8 cellular contexts compared by ENCODE assay signal in the genomic region with DNA sequence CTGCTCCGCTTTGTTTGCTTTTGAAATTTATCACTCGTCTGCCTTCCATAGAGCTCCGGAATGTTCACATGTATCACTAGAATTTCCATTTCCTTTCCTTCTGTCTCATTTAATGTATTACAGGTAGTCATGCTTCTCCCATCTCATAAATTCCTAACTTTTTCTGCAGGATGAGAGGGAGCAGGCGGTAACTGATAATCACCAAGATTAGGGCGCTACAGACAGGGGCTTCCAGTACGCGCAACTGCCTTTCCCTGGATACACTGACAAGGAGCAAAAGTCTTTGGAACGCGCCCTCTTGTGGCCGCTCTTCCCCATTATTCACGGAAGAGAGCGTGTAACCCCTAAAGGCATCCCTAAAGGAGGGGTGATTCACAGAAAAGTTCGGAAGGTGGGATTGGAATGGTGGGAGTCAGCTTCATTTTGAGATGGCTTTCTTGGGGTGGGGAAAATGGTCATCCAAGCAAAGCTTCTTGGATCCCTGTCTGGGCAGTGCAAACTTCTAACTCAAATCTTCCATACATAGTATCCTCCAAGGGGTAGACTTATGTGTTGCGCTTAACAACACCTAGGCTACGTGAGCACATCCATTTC. TPM values are rescaled to one million over a fixed set of nuclear protein-coding genes. Genes with fewer than 3 reads are reported as not detected.
A peak's percentile ranks its signal among the peaks of the same experiment; 100 is the strongest.
DNase-seq lines count a peak whose midpoint lies in the region; ATAC-seq and TF ChIP-seq lines count a peak whose summit lies in the region.

No MANE protein-coding gene starts in this region.

- peak; percentile 51 for TF ChIP-seq CTCF in KMS-11 (conservative IDR thresholded peaks at IDR 0.05; ENCODE audit: low read depth, low read length)
- peak; percentile 65 for TF ChIP-seq CTCF in foreskin fibroblast (IDR thresholded peaks at IDR 0.05; ENCODE audit: low read depth, low read length)
- TF ChIP-seq CTCF in neural crest cell (conservative IDR thresholded peaks at IDR 0.05): peak; percentile 89

- H3K27me3 Mint-ChIP-seq in activated naive CD4-positive, alpha-beta T cell treated with anti-CD3 and anti-CD28 coated beads, Interleukin-2, amount 10 ng/mL, durations not matched to agents 7 days and 5 days: peaks cover 39% of the 10 kb centered on the region
- peaks cover 49% of the 10 kb centered on the region for H3K27me3 Mint-ChIP-seq in neural crest cell (ENCODE audit: low read depth)

- H3K27me3 ChIP-seq in KMS-11 (ENCODE audit: insufficient read depth, low read depth): no peaks in the 10 kb centered on the region

- CTCF ChIA-PET in activated naive CD4-positive, alpha-beta T cell treated with anti-CD3 and anti-CD28 coated beads, Interleukin-2, amount 10 ng/mL, durations not matched to agents 7 days and 5 days (lab: Charles Lee): interaction anchor here (0.6 to 3.6 kb wide), 4 partner anchors 9 to 1464 kb away, joined by 3 to 19 read pairs (median 4); no protein-coding TSS in a partner anchor

- H3K4me3 ChIP-seq in KMS-11 (IDR thresholded peaks at IDR 0.05; ENCODE audit: insufficient read depth, low read depth, low read length) (no peak overlapping the region), foreskin fibroblast (ENCODE audit: low read depth in 1 of 2, low read length in 2 of 2) (peak overlapping the region; percentile 63 to 72)

- no peaks in the 10 kb centered on the region for H3K4me1 Mint-ChIP-seq in activated naive CD4-positive, alpha-beta T cell treated with anti-CD3 and anti-CD28 coated beads, Interleukin-2, amount 10 ng/mL, durations not matched to agents 7 days and 5 days
- peaks cover 18% of the 10 kb centered on the region for H3K4me1 Mint-ChIP-seq in neural crest cell

- no peak overlapping the region for H3K27ac Mint-ChIP-seq in activated naive CD4-positive, alpha-beta T cell treated with anti-CD3 and anti-CD28 coated beads, Interleukin-2, amount 10 ng/mL, durations not matched to agents 7 days and 5 days
- no peak overlapping the region for H3K27ac Mint-ChIP-seq in neural crest cell (ENCODE audit: unreplicated experiment)

- no peaks in the 10 kb centered on the region for H4K20me1 ChIP-seq in KMS-11 (ENCODE audit: insufficient read depth)

- no peak for ATAC-seq in HG03432 (IDR thresholded peaks at IDR 0.05; ENCODE audit: unreplicated experiment)
- ATAC-seq in HG03175 (IDR thresholded peaks at IDR 0.05; ENCODE audit: unreplicated experiment): no peak

- H3K4me1 ChIP-seq in KMS-11 (ENCODE audit: low read depth, poor library complexity, severe bottlenecking): no peaks in the 10 kb centered on the region

- H3K36me3 Mint-ChIP-seq in activated naive CD4-positive, alpha-beta T cell treated with anti-CD3 and anti-CD28 coated beads, Interleukin-2, amount 10 ng/mL, durations not matched to agents 7 days and 5 days: no peaks in the 10 kb centered on the region
- H3K36me3 Mint-ChIP-seq in neural crest cell (ENCODE audit: low read depth): no peaks in the 10 kb centered on the region

- H3K27ac ChIP-seq in KMS-11: no peak overlapping the region

- DNase-seq in activated naive CD4-positive, alpha-beta T cell treated with anti-CD3 and anti-CD28 coated beads, Interleukin-2, amount 10 ng/mL, durations not matched to agents 7 days and 5 days: peak; percentile 40
- no peak for DNase-seq in activated naive CD4-positive, alpha-beta T cell treated with anti-CD3 and anti-CD28 coated beads, Interleukin-2, amount 50 U/mL, for 16 hours
- DNase-seq in UCSD-AML1 (lab: John Stamatoyannopoulos, UW; ENCODE audit: unreplicated experiment) (peak; percentile 16), foreskin fibroblast (peak; percentile 73 to 91), neural crest cell (ENCODE audit: low read depth, low spot score) (peak; percentile 67)

- no peak overlapping the region for H2AFZ ChIP-seq in KMS-11 (ENCODE audit: low read depth)

- H3K9ac ChIP-seq in KMS-11: no peak overlapping the region

- H3K79me2 ChIP-seq in KMS-11 (ENCODE audit: insufficient read depth, low read depth): no peaks in the 10 kb centered on the region

- no peak overlapping the region for H3K4me2 ChIP-seq in KMS-11

- H3K4me3 Mint-ChIP-seq in activated naive CD4-positive, alpha-beta T cell treated with anti-CD3 and anti-CD28 coated beads, Interleukin-2, amount 10 ng/mL, durations not matched to agents 7 days and 5 days: no peak overlapping the region
- H3K4me3 Mint-ChIP-seq in neural crest cell: no peak overlapping the region

- no peaks in the 10 kb centered on the region for H3K36me3 ChIP-seq in KMS-11 (ENCODE audit: insufficient read depth)

- no peaks in the 10 kb centered on the region for H3K9me3 Mint-ChIP-seq in activated naive CD4-positive, alpha-beta T cell treated with anti-CD3 and anti-CD28 coated beads, Interleukin-2, amount 10 ng/mL, durations not matched to agents 7 days and 5 days
- no peaks in the 10 kb centered on the region for H3K9me3 Mint-ChIP-seq in neural crest cell

RNA-seq across cellular contexts. Expression of a gene that starts 6.5 kb away (rescaled TPM):
- 0.07 TPM in 1 of 2 replicates, not detected in the other for total RNA-seq in neural crest cell
